Comparison of ENCODE assay signal across 14 cellular contexts in the genomic region with DNA sequence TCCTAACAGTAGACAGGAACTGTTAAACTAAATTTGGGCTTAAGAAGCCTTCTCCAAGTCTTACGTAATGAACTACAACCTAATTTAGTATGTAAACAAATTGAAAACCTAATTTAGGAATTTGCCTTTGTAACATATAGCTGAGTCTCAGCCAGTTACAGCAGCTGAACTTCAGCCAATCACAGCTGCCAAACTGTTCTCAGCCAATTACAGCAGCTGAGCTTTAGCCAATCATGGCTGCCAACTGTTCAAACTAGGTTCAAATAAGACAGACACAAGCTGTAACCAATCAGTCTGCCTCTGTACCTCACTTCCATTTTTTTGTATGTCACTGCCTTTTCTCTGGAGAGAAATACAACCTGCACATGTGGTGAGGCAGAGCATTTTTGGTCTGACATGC.
DNase-seq lines count a peak whose midpoint lies in the region; ATAC-seq, FAIRE-seq and TF ChIP-seq lines count a peak whose summit lies in the region.
"Had no signal": no experiment of that assay in that cellular context is flagged by ENCODE, and none has a peak within 500 bp of the region (broad histone marks: within the 10 kb centered on the region; RNA-seq: fewer than 3 reads in every experiment).

No MANE protein-coding gene starts in this region.

- no peak for FAIRE-seq in HepG2 (lab: Jason Lieb, UNC)
- FAIRE-seq: frontal cortex had no signal

- peaks cover 0 to 1% (median 0%) of the 10 kb centered on the region in 3 donors for H3K9me3 Mint-ChIP-seq in T-cell
- H3K9me3 Mint-ChIP-seq: stimulated activated effector memory CD8-positive, alpha-beta T cell treated with anti-CD3 and anti-CD28 coated beads, Interleukin-12 subunit alpha, Interleukin-12 subunit beta, amount 100 ng/mL, for 72 hours had no signal

- 59 to 63% methylated on average over 1 of the region's 1 CpG for WGBS in testis, 2 donors
- 85% methylated on average over 1 of the region's 1 CpG for whole genome bisulfite sequencing in HepG2 (ENCODE audit: low lambda C conversion rate)

- H4K20me1 ChIP-seq in HepG2 (ENCODE audit: insufficient read depth, low read length), result no peaks in the 10 kb centered on the region

- no peak overlapping the region for H3K27ac Mint-ChIP-seq in T-cell

- no TSS peak for BruUV-seq in HepG2 (replicated peaks; lab: Mats Ljungman, UMichigan)

- H3K27me3 ChIP-seq in right atrium auricular region (no peaks in the 10 kb centered on the region), testis (no peaks in the 10 kb centered on the region), HepG2 (ENCODE audit: control insufficient read depth in 1 of 2, insufficient read depth in 2 of 2, low read length in 2 of 2) (peaks cover 0 to 3% of the 10 kb centered on the region in 2 experiments; a peak in 1 of 5 replicates)

- ATAC-seq in Right ventricle myocardium superior (ENCODE audit: poor library complexity) (peak; percentile 77), T-cell (replicated peaks in 1 of 4) (no peak), HepG2 (no peak)
- ATAC-seq: activated CD8-positive, alpha-beta T cell treated with anti-CD3 and anti-CD28 coated beads, Interleukin-2, amount 10 ng/mL, durations not matched to agents 7 days and 5 days; stimulated activated effector memory CD8-positive, alpha-beta T cell treated with anti-CD3 and anti-CD28 coated beads, Interleukin-12 subunit alpha, Interleukin-12 subunit beta, amount 100 ng/mL, for 72 hours had no signal

- POLR2A ChIA-PET in T-cell (lab: Charles Lee) (interaction anchor here (0.6 to 6.0 kb wide), 9 partner anchors 16 to 291 kb away, joined by 3 to 72 read pairs (median 3); partner anchors contain the start of gene CD44 (in 1 of the 2)), HepG2 (lab: Yijun Ruan, JAX) (no interaction called here)

- TF ChIP-seq RAD21 in HepG2 (CRISPR knock-in tag; IDR thresholded peaks at IDR 0.05), result no peak

- H3K9me3 ChIP-seq in right atrium auricular region (no peaks in the 10 kb centered on the region), testis (no peaks in the 10 kb centered on the region), HepG2 (ENCODE audit: low read length) (no peaks in the 10 kb centered on the region)

- peaks cover 89 to 93% (median 90%) of the 10 kb centered on the region in 3 donors for H3K4me1 Mint-ChIP-seq in T-cell

- TF ChIP-seq EP300 in HepG2 (IDR thresholded peaks at IDR 0.05; ENCODE audit: low read depth in 2 of 2, low read length in 2 of 2) (no peak), HepG2 (CRISPR knock-in tag; IDR thresholded peaks at IDR 0.05; ENCODE audit: borderline replicate concordance) (no peak)

- H3K4me2 ChIP-seq in HepG2 (ENCODE audit: low read depth, low read length), result no peak overlapping the region

- H3K4me3 ChIP-seq in right atrium auricular region, result no peak overlapping the region
- H3K4me3 ChIP-seq in testis, result no peak overlapping the region
- no peak overlapping the region for H3K4me3 ChIP-seq in HepG2 (replicated peaks in 1 of 3; ENCODE audit: insufficient read depth in 1 of 3, low read depth in 2 of 3, low read length in 3 of 3)

- no peak overlapping the region for H3K9ac ChIP-seq in HepG2 (ENCODE audit: insufficient read depth, low read depth, low read length)

- DNase-seq in Right ventricle myocardium superior (no peak), right atrium auricular region (ENCODE audit: low spot score) (no peak), NCI-H446 treated with DMSO at 0.1 percent for 48 hours (lab: John Stamatoyannopoulos, UW) (peak; percentile 43), fibroblast of the conjunctiva (ENCODE audit: low read depth) (peak; percentile 26), testis (peak; percentile 23), T-cell (no peak), HepG2 (ENCODE audit: low spot score) (no peak)
- DNase-seq in activated CD4-positive, CD25-positive, alpha-beta regulatory T cell treated with anti-CD3 and anti-CD28 coated beads, Interleukin-2, amount 50 U/mL, for 72 hours, result no peak
- DNase-seq: activated CD8-positive, alpha-beta T cell treated with anti-CD3 and anti-CD28 coated beads, Interleukin-2, amount 10 ng/mL, durations not matched to agents 7 days and 5 days; activated effector memory CD4-positive, alpha-beta T cell treated with anti-CD3 and anti-CD28 coated beads, Interleukin-2, amount 50 U/mL, for 16 hours; AML-193; stimulated activated CD4-positive, alpha-beta T cell treated with anti-CD3 and anti-CD28 coated beads, Interleukin-4, amount 100 ng/mL, for 24 hours had no signal

- TF ChIP-seq POLR2A in testis (IDR thresholded peaks at IDR 0.05) (no peak), HepG2 (IDR thresholded peaks at IDR 0.05; ENCODE audit: insufficient read depth in 1 of 2, low read depth in 2 of 2, low read length in 2 of 2) (no peak)

- H3K4me3 Mint-ChIP-seq in T-cell, result no peak overlapping the region
- H3K4me3 Mint-ChIP-seq: activated CD8-positive, alpha-beta T cell treated with anti-CD3 and anti-CD28 coated beads, Interleukin-2, amount 10 ng/mL, durations not matched to agents 7 days and 5 days had no signal

- H3K27me3 Mint-ChIP-seq in T-cell, result no peaks in the 10 kb centered on the region

- no peaks in the 10 kb centered on the region for H3K36me3 Mint-ChIP-seq in T-cell

- no peak for TF ChIP-seq CTCF in right atrium auricular region (IDR thresholded peaks at IDR 0.05)
- TF ChIP-seq CTCF in testis (IDR thresholded peaks at IDR 0.05), result no peak
- TF ChIP-seq CTCF in HepG2 (CRISPR knock-in tag; IDR thresholded peaks at IDR 0.05), result no peak

- H3K36me3 ChIP-seq in right atrium auricular region (no peaks in the 10 kb centered on the region), testis (ENCODE audit: low read depth, missing control alignments) (no peaks in the 10 kb centered on the region), HepG2 (replicated peaks in 1 of 2; ENCODE audit: control insufficient read depth in 1 of 2, insufficient read depth in 2 of 2, low read length in 2 of 2) (no peaks in the 10 kb centered on the region)

- CTCF ChIA-PET in T-cell (lab: Charles Lee), result interaction anchor here (0.5 to 1.6 kb wide), 7 partner anchors 13 to 131 kb away, joined by 3 to 5 read pairs (median 3); no protein-coding TSS in a partner anchor
- CTCF ChIA-PET in HepG2 (lab: Yijun Ruan, JAX; ENCODE audit: low intra/inter-chr PET ratio, low total read pairs), result no interaction called here

- in situ Hi-C loops in HepG2 (cut with HindIII; ENCODE audit: extremely low pct_ligation_motif_present, low pct_unique_long_range_greater_than_20kb), result no loop called here

- H3K79me2 ChIP-seq in HepG2 (ENCODE audit: insufficient read depth, low read length), result no peaks in the 10 kb centered on the region

- H3K27ac ChIP-seq in right atrium auricular region (no peak overlapping the region), testis (no peak overlapping the region), HepG2 (ENCODE audit: extremely low read length, insufficient read depth, low read length) (no peak overlapping the region)

- H3K4me1 ChIP-seq in right atrium auricular region, result peaks cover 0 to 4% of the 10 kb centered on the region in 2 donors
- H3K4me1 ChIP-seq in testis, result no peaks in the 10 kb centered on the region
- H3K4me1 ChIP-seq in HepG2 (ENCODE audit: insufficient read depth, low read length), result peaks cover 18% of the 10 kb centered on the region

- H2AFZ ChIP-seq in HepG2 (ENCODE audit: low read length), result no peak overlapping the region

- intact Hi-C loops in Right ventricle myocardium superior (cut with DNase I) (no loop called here), testis (cut with DNase I; ENCODE audit: low total_unique reads) (no loop called here), HepG2 (cut with micrococcal nuclease; ENCODE audit: unreplicated experiment) (no loop called here)

TF ChIP-seq in HepG2, 621 proteins besides CTCF, POLR2A, EP300 and RAD21:
- TF ChIP-seq ZNF296 (CRISPR knock-in tag; conservative IDR thresholded peaks at IDR 0.05) (no peak), ZFP62 (CRISPR knock-in tag; IDR thresholded peaks at IDR 0.05) (no peak), ZNF672 (CRISPR knock-in tag; IDR thresholded peaks at IDR 0.05) (no peak), RAD51 (IDR thresholded peaks at IDR 0.05; ENCODE audit: borderline replicate concordance) (no peak), GLI4 (CRISPR knock-in tag; IDR thresholded peaks at IDR 0.05; ENCODE audit: borderline replicate concordance) (no peak), ZNF263 (CRISPR knock-in tag; IDR thresholded peaks at IDR 0.05) (no peak), ARNT2 (CRISPR knock-in tag; IDR thresholded peaks at IDR 0.05; ENCODE audit: low read depth) (no peak), FOXP1 (IDR thresholded peaks at IDR 0.05) (no peak), FOXP1 (CRISPR knock-in tag; IDR thresholded peaks at IDR 0.05) (no peak), MTF2 (CRISPR knock-in tag; IDR thresholded peaks at IDR 0.05; ENCODE audit: borderline replicate concordance) (no peak), ZNF451 (CRISPR knock-in tag; IDR thresholded peaks at IDR 0.05) (no peak), RXRA (CRISPR knock-in tag; IDR thresholded peaks at IDR 0.05) (no peak), ZSCAN30 (CRISPR knock-in tag; IDR thresholded peaks at IDR 0.05) (no peak), ZNF580 (CRISPR knock-in tag; IDR thresholded peaks at IDR 0.05; ENCODE audit: borderline replicate concordance, low read depth) (no peak), EEA1 (CRISPR knock-in tag; IDR thresholded peaks at IDR 0.05; ENCODE audit: borderline replicate concordance) (no peak), ZNF678 (CRISPR knock-in tag; IDR thresholded peaks at IDR 0.05) (no peak), POLR2AphosphoS5 (IDR thresholded peaks at IDR 0.05; ENCODE audit: low read depth, low read length) (no peak), FLYWCH1 (CRISPR knock-in tag; IDR thresholded peaks at IDR 0.05) (no peak), PAX8 (CRISPR knock-in tag; IDR thresholded peaks at IDR 0.05; ENCODE audit: borderline replicate concordance) (no peak), ZNF335 (CRISPR knock-in tag; IDR thresholded peaks at IDR 0.05) (no peak), ZNF260 (CRISPR knock-in tag; IDR thresholded peaks at IDR 0.05; ENCODE audit: borderline replicate concordance, low read depth) (no peak)

Comparison
In these comparisons a context has a peak if more than half of its experiments do, and no peak if none do; other contexts are left out.
1. DNase-seq: peak in NCI-H446 treated with DMSO at 0.1 percent for 48 hours (single experiment), fibroblast of the conjunctiva (single experiment) and testis (single experiment); none in Right ventricle myocardium superior (single experiment), right atrium auricular region (single experiment), T-cell (0 of 34), HepG2 (single experiment) and activated CD4-positive, CD25-positive, alpha-beta regulatory T cell treated with anti-CD3 and anti-CD28 coated beads, Interleukin-2, amount 50 U/mL, for 72 hours (single experiment).